In the genomic region with DNA sequence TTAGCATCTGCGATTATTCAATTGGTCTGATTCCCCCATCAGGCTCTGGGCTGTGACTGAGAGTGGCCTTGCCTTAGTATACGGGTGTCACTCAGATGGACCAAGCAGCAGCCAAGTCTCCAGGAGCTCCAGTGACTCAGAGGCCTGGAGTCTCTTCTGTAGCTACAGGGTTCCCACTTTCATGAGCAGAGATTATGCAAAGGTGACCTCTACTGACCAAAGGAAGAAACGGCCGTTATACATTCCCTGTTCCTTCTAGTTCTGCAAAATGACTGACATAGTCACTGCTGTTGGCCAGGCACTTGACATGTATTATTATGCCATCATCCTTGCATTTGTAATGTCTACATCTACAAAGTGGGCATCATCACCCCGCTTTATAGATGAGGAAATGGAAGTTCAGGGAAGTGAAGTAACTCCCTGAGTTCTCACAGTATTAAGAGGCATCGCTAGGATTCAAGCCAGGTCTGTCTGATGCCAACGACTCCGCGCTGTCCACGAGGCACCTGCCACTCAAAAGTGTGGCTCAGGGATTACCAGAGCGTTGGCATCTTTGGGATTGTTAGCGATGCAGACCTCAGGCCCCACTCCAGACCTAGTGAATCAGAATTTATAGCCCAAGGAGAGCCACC, we compare ENCODE assay signal across 8 cellular contexts. TPM values are rescaled to one million over a fixed set of nuclear protein-coding genes. Genes with fewer than 3 reads are reported as not detected.
DNase-seq lines count a peak whose midpoint lies in the region; ATAC-seq, FAIRE-seq and TF ChIP-seq lines count a peak whose summit lies in the region.

No MANE protein-coding gene starts in this region.

- no peak overlapping the region for H3K9ac ChIP-seq in astrocyte (ENCODE audit: low read length)

- no peak overlapping the region for H2AFZ ChIP-seq in astrocyte (ENCODE audit: low read depth, low read length)

- peak overlapping the region; percentile 53 for H3K27ac Mint-ChIP-seq in astrocyte (ENCODE audit: unreplicated experiment)
- H3K27ac Mint-ChIP-seq in stimulated activated memory B cell treated with anti-CD40 and anti-IgM and Interleukin-4, amounts not matched to agents 10 μg/mL and 1 μg/mL and 100 μg/mL, for 72 hours, result no peak overlapping the region

- no peaks in the 10 kb centered on the region for H3K9me3 ChIP-seq in astrocyte (ENCODE audit: insufficient read depth, low read depth, low read length)

- peak; percentile 95 for FAIRE-seq in astrocyte (lab: Jason Lieb, UNC)

- peak; percentile 68 for TF ChIP-seq CTCF in astrocyte (IDR thresholded peaks at IDR 0.05; ENCODE audit: insufficient read depth, low read depth, low read length)

- no peaks in the 10 kb centered on the region for H3K79me2 ChIP-seq in astrocyte (ENCODE audit: insufficient read depth, low read length)

- H3K27me3 Mint-ChIP-seq in astrocyte (ENCODE audit: low read depth, unreplicated experiment), result peaks cover 3% of the 10 kb centered on the region
- H3K27me3 Mint-ChIP-seq in stimulated activated memory B cell treated with anti-CD40 and anti-IgM and Interleukin-4, amounts not matched to agents 10 μg/mL and 1 μg/mL and 100 μg/mL, for 72 hours, result no peaks in the 10 kb centered on the region

- no peaks in the 10 kb centered on the region for H4K20me1 ChIP-seq in astrocyte (ENCODE audit: insufficient read depth, low read length)

- H3K4me3 ChIP-seq in astrocyte (ENCODE audit: insufficient read depth, low read depth, low read length), result no peak overlapping the region

- H3K27me3 ChIP-seq in astrocyte (ENCODE audit: insufficient read depth, low read length), result no peaks in the 10 kb centered on the region

- no peak for TF ChIP-seq POLR2A in GM18505 (IDR thresholded peaks at IDR 0.05; ENCODE audit: borderline replicate concordance, extremely low read depth, insufficient read depth, insufficient read length)

- H3K4me2 ChIP-seq in astrocyte (ENCODE audit: low read length), result no peak overlapping the region

- H3K9me3 Mint-ChIP-seq in astrocyte (ENCODE audit: unreplicated experiment), result no peaks in the 10 kb centered on the region
- H3K9me3 Mint-ChIP-seq in stimulated activated memory B cell treated with anti-CD40 and anti-IgM and Interleukin-4, amounts not matched to agents 10 μg/mL and 1 μg/mL and 100 μg/mL, for 72 hours, result no peaks in the 10 kb centered on the region

- H3K4me1 Mint-ChIP-seq in astrocyte (ENCODE audit: low read depth, unreplicated experiment), result peaks cover 4% of the 10 kb centered on the region
- no peaks in the 10 kb centered on the region for H3K4me1 Mint-ChIP-seq in stimulated activated memory B cell treated with anti-CD40 and anti-IgM and Interleukin-4, amounts not matched to agents 10 μg/mL and 1 μg/mL and 100 μg/mL, for 72 hours

- no peaks in the 10 kb centered on the region for H3K36me3 Mint-ChIP-seq in astrocyte (ENCODE audit: low read depth, unreplicated experiment)
- peaks cover 10% of the 10 kb centered on the region for H3K36me3 Mint-ChIP-seq in stimulated activated memory B cell treated with anti-CD40 and anti-IgM and Interleukin-4, amounts not matched to agents 10 μg/mL and 1 μg/mL and 100 μg/mL, for 72 hours

- H3K4me1 ChIP-seq in astrocyte (ENCODE audit: insufficient read depth, low read length), result no peaks in the 10 kb centered on the region

- no peaks in the 10 kb centered on the region for H3K36me3 ChIP-seq in astrocyte (ENCODE audit: insufficient read depth, low read length)

- ATAC-seq in GM19025 (IDR thresholded peaks at IDR 0.05; ENCODE audit: low read depth, unreplicated experiment) (peak; percentile 91), HG03432 (IDR thresholded peaks at IDR 0.05; ENCODE audit: unreplicated experiment) (peak; percentile 81), GM18505 (IDR thresholded peaks at IDR 0.05; ENCODE audit: unreplicated experiment) (no peak)
- peak; percentile 72 for ATAC-seq in stimulated activated memory B cell treated with anti-CD40 and anti-IgM and Interleukin-4, amounts not matched to agents 10 μg/mL and 1 μg/mL and 100 μg/mL, for 72 hours

- DNase-seq in Caki2 (ENCODE audit: low read depth), result peak; percentile 70
- peak; percentile 72 for DNase-seq in NCI-H69 (lab: John Stamatoyannopoulos, UW)
- peak; percentile 77 for DNase-seq in astrocyte (ENCODE audit: low read depth)
- DNase-seq in iPS DF 4.7 (ENCODE audit: extremely low read depth, low spot score), result peak; percentile 58

- no peak overlapping the region for H3K27ac ChIP-seq in astrocyte (ENCODE audit: low read depth, low read length)

- no peak overlapping the region for H3K4me3 Mint-ChIP-seq in astrocyte (ENCODE audit: unreplicated experiment)
- H3K4me3 Mint-ChIP-seq in stimulated activated memory B cell treated with anti-CD40 and anti-IgM and Interleukin-4, amounts not matched to agents 10 μg/mL and 1 μg/mL and 100 μg/mL, for 72 hours, result no peak overlapping the region

- in situ Hi-C loops in Caki2 (cut with HindIII; ENCODE audit: low pct_unique_long_range_greater_than_20kb, low sequenced_read_pairs), result no loop called here

RNA-seq across cellular contexts. Expression of a gene that starts 23.3 kb away (rescaled TPM):
- 7.7 and 24.3 TPM in 2 replicates for total RNA-seq in Caki2 (2014; rRNA removed; shearing (Covaris generic); ENCODE audit: low replicate concordance)
- total RNA-seq in astrocyte, result 40.2 TPM in 2 replicates

RNA-seq across cellular contexts. Expression of a gene that starts 31.7 kb away (rescaled TPM):
- 60.7 and 114 TPM in 2 replicates for total RNA-seq in Caki2 (2014; rRNA removed; shearing (Covaris generic); ENCODE audit: low replicate concordance)
- 181 and 212 TPM in 2 replicates for total RNA-seq in astrocyte
